Comparison of ENCODE assay signal across 18 cellular contexts in genomic region chr7:157652954-157653826, GRCh38.
"Had no signal": no experiment of that assay in that cellular context is flagged by ENCODE, and none has a peak within 500 bp of the region (broad histone marks: within the 10 kb centered on the region; RNA-seq: fewer than 3 reads in every experiment).

No MANE protein-coding gene starts in this region.

- ATAC-seq: activated naive CD4-positive, alpha-beta T cell treated with anti-CD3 and anti-CD28 coated beads, Interleukin-2, amount 50 U/mL, for 72 hours; activated T-helper 17 cell treated with anti-CD3 and anti-CD28 coated beads, Interleukin-2, amount 50 U/mL, for 72 hours; gastroesophageal sphincter; left cardiac atrium; right lobe of liver; WTC11 had no signal

- DNase-seq: activated T-cell treated with anti-CD3 and anti-CD28 coated beads, Interleukin-2, amount 50 U/mL, for 24 hours; cortex of kidney; hypothalamus; left cardiac atrium; right lobe of liver; small intestine; stimulated activated CD4-positive, alpha-beta T cell treated with anti-CD3 and anti-CD28 coated beads, Interleukin-15, amount 100 ng/mL, for 24 hours; stimulated activated naive CD4-positive, alpha-beta T cell; T-helper 1 cell had no signal

- H3K9me3 Mint-ChIP-seq: activated naive CD4-positive, alpha-beta T cell treated with anti-CD3 and anti-CD28 coated beads, Interleukin-2, amount 50 U/mL, for 72 hours; activated T-cell treated with anti-CD3 and anti-CD28 coated beads, Interleukin-2, amount 50 U/mL, for 24 hours; activated T-helper 17 cell treated with anti-CD3 and anti-CD28 coated beads, Interleukin-2, amount 50 U/mL, for 72 hours; mesothelial cell of epicardium; nephron had no signal

- H3K4me3 Mint-ChIP-seq: activated T-cell treated with anti-CD3 and anti-CD28 coated beads, Interleukin-2, amount 50 U/mL, for 24 hours; activated T-helper 17 cell treated with anti-CD3 and anti-CD28 coated beads, Interleukin-2, amount 50 U/mL, for 72 hours; mesothelial cell of epicardium; nephron; WTC11 had no signal

- H3K27me3 Mint-ChIP-seq: activated T-cell treated with anti-CD3 and anti-CD28 coated beads, Interleukin-2, amount 50 U/mL, for 24 hours; activated T-helper 17 cell treated with anti-CD3 and anti-CD28 coated beads, Interleukin-2, amount 50 U/mL, for 72 hours had no signal

- H3K4me3 ChIP-seq: breast epithelium, gastroesophageal sphincter, lung, right lobe of liver had no signal

- H3K36me3 Mint-ChIP-seq: activated naive CD4-positive, alpha-beta T cell treated with anti-CD3 and anti-CD28 coated beads, Interleukin-2, amount 50 U/mL, for 72 hours; mesothelial cell of epicardium had no signal

- H3K27ac Mint-ChIP-seq: activated naive CD4-positive, alpha-beta T cell treated with anti-CD3 and anti-CD28 coated beads, Interleukin-2, amount 50 U/mL, for 72 hours; activated T-cell treated with anti-CD3 and anti-CD28 coated beads, Interleukin-2, amount 50 U/mL, for 24 hours; activated T-helper 17 cell treated with anti-CD3 and anti-CD28 coated beads, Interleukin-2, amount 50 U/mL, for 72 hours; mesothelial cell of epicardium; nephron; WTC11 had no signal

- H3K27me3 ChIP-seq: breast epithelium, right lobe of liver had no signal

- H3K27ac ChIP-seq: breast epithelium, epithelial cell of prostate, gastroesophageal sphincter, right lobe of liver had no signal

- H3K4me1 Mint-ChIP-seq: activated T-helper 17 cell treated with anti-CD3 and anti-CD28 coated beads, Interleukin-2, amount 50 U/mL, for 72 hours; mesothelial cell of epicardium; nephron; WTC11 had no signal

- H3K9me3 ChIP-seq: gastroesophageal sphincter, right lobe of liver had no signal

- H3K36me3 ChIP-seq: breast epithelium, gastroesophageal sphincter, right lobe of liver had no signal

- H3K4me1 ChIP-seq: breast epithelium, gastroesophageal sphincter, right lobe of liver had no signal
